1 cellular context compared by ENCODE assay signal in the genomic region with DNA sequence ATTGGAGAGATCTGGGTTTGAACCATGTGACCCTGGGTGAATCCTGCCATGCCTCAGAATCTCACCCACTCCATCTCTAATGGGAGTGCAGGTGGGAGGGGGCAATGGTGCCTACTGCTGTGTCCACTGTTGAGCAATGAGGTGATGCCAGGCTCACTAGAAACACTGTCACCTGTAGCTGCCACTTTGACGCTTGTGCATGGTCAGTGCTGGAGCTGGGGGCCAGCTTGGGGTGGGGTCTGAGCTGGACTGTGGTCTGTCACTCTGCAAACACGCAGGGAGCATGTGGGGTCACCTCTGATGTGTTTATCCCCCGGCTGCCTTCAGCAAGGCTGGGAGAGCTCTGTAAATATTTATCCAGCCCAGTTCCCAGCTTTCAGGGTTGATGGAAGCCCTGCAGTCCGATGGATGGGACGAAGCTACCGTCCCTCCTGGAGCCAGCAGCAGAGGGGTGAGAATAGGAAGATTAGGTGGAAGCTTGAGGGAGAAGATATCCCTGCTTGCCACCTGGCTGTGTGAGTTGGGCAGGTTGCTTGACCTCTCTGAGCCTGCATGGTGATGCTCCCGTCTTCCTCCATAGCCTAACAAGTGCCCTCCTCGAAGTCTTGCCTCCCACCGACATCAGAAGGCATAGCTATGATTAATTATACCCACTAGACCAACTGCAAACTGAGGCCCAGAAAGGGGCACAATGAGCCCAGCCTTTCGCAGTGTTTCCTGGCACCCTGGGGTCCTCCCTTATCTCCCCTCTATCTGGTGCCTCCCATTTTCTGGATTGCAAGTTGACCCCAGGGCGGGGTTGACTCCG.
TF ChIP-seq lines count a peak whose summit lies in the region.

No MANE protein-coding gene starts in this region.

TF ChIP-seq in HCT116, 20 proteins besides CTCF, POLR2A, EP300 and RAD21:
- TF ChIP-seq ELF1 (IDR thresholded peaks at IDR 0.05; ENCODE audit: borderline replicate concordance, low read depth): no peak
- TF ChIP-seq, protein P1, sequence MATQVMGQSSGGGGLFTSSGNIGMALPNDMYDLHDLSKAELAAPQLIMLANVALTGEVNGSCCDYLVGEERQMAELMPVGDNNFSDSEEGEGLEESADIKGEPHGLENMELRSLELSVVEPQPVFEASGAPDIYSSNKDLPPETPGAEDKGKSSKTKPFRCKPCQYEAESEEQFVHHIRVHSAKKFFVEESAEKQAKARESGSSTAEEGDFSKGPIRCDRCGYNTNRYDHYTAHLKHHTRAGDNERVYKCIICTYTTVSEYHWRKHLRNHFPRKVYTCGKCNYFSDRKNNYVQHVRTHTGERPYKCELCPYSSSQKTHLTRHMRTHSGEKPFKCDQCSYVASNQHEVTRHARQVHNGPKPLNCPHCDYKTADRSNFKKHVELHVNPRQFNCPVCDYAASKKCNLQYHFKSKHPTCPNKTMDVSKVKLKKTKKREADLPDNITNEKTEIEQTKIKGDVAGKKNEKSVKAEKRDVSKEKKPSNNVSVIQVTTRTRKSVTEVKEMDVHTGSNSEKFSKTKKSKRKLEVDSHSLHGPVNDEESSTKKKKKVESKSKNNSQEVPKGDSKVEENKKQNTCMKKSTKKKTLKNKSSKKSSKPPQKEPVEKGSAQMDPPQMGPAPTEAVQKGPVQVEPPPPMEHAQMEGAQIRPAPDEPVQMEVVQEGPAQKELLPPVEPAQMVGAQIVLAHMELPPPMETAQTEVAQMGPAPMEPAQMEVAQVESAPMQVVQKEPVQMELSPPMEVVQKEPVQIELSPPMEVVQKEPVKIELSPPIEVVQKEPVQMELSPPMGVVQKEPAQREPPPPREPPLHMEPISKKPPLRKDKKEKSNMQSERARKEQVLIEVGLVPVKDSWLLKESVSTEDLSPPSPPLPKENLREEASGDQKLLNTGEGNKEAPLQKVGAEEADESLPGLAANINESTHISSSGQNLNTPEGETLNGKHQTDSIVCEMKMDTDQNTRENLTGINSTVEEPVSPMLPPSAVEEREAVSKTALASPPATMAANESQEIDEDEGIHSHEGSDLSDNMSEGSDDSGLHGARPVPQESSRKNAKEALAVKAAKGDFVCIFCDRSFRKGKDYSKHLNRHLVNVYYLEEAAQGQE (IDR thresholded peaks at IDR 0.05; ENCODE audit: low read depth): no peak
- TF ChIP-seq EZH2 (IDR thresholded peaks at IDR 0.05): no peak
- no peak for TF ChIP-seq POLR2AphosphoS5 (IDR thresholded peaks at IDR 0.05; ENCODE audit: low read depth, low read length)
- TF ChIP-seq, protein P2, sequence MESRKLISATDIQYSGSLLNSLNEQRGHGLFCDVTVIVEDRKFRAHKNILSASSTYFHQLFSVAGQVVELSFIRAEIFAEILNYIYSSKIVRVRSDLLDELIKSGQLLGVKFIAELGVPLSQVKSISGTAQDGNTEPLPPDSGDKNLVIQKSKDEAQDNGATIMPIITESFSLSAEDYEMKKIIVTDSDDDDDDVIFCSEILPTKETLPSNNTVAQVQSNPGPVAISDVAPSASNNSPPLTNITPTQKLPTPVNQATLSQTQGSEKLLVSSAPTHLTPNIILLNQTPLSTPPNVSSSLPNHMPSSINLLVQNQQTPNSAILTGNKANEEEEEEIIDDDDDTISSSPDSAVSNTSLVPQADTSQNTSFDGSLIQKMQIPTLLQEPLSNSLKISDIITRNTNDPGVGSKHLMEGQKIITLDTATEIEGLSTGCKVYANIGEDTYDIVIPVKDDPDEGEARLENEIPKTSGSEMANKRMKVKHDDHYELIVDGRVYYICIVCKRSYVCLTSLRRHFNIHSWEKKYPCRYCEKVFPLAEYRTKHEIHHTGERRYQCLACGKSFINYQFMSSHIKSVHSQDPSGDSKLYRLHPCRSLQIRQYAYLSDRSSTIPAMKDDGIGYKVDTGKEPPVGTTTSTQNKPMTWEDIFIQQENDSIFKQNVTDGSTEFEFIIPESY (IDR thresholded peaks at IDR 0.05; ENCODE audit: extremely low read depth, insufficient replicate concordance, low read length): no peak
- TF ChIP-seq CEBPB (IDR thresholded peaks at IDR 0.05; ENCODE audit: low read depth): no peak
- no peak for TF ChIP-seq ZNF274 (IDR thresholded peaks at IDR 0.05; ENCODE audit: low read depth, low read length)
